Comparison of ENCODE assay signal across 1 cellular context in genomic region chr3:128584412-128585020, GRCh38.
TF ChIP-seq lines count a peak whose summit lies in the region.

No MANE protein-coding gene starts in this region.

TF ChIP-seq in HepG2, 621 proteins besides CTCF, POLR2A, EP300 and RAD21 (continued from another document and continues in another):
- 0 out of 2 replicates have a peak, but pooled peaks have one; percentile 27 for TF ChIP-seq UBTF (CRISPR knock-in tag; IDR thresholded peaks at IDR 0.05)
- no peak for TF ChIP-seq ISX (CRISPR knock-in tag; conservative IDR thresholded peaks at IDR 0.05)
- TF ChIP-seq SRSF9 (IDR thresholded peaks at IDR 0.05; ENCODE audit: borderline replicate concordance, insufficient read depth, low read depth, low read length, poor library complexity, severe bottlenecking): no peak
- TF ChIP-seq RFX5 (IDR thresholded peaks at IDR 0.05; ENCODE audit: low read depth, low read length): 0 out of 2 replicates have a peak, but pooled peaks have one; percentile 11
- no peak for TF ChIP-seq CBX2 (IDR thresholded peaks at IDR 0.05; ENCODE audit: low read depth, low read length)
- TF ChIP-seq CBX2 (CRISPR knock-in tag; IDR thresholded peaks at IDR 0.05; ENCODE audit: low read depth): no peak
- no peak for TF ChIP-seq ZNF639 (CRISPR knock-in tag; conservative IDR thresholded peaks at IDR 0.05)
- TF ChIP-seq ZNF589 (CRISPR knock-in tag; conservative IDR thresholded peaks at IDR 0.05): no peak
- no peak for TF ChIP-seq ATF4 (CRISPR knock-in tag; IDR thresholded peaks at IDR 0.05)
- TF ChIP-seq HMG20B (CRISPR knock-in tag; conservative IDR thresholded peaks at IDR 0.05): no peak
- TF ChIP-seq DMTF1 (CRISPR knock-in tag; IDR thresholded peaks at IDR 0.05): no peak
- peak; percentile 76; the same call in 1 of the 2 replicates for TF ChIP-seq MYC (CRISPR knock-in tag; IDR thresholded peaks at IDR 0.05; ENCODE audit: borderline replicate concordance)
- TF ChIP-seq AKAP8 (CRISPR knock-in tag; IDR thresholded peaks at IDR 0.05): no peak
- TF ChIP-seq ZBTB21 (CRISPR knock-in tag; IDR thresholded peaks at IDR 0.05): no peak
- TF ChIP-seq FOXO1 (CRISPR knock-in tag; IDR thresholded peaks at IDR 0.05): no peak
- TF ChIP-seq ZNF891 (CRISPR knock-in tag; IDR thresholded peaks at IDR 0.05): no peak
- 0 out of 2 replicates have a peak, but pooled peaks have one; percentile 24 for TF ChIP-seq ELF1 (CRISPR knock-in tag; IDR thresholded peaks at IDR 0.05)
- TF ChIP-seq ZNF382 (CRISPR knock-in tag; IDR thresholded peaks at IDR 0.05; ENCODE audit: borderline replicate concordance): no peak
- TF ChIP-seq ZNF260 (CRISPR knock-in tag; IDR thresholded peaks at IDR 0.05; ENCODE audit: borderline replicate concordance, low read depth): no peak
- no peak for TF ChIP-seq ZNF766 (CRISPR knock-in tag; IDR thresholded peaks at IDR 0.05; ENCODE audit: borderline replicate concordance)
- TF ChIP-seq SKIL (CRISPR knock-in tag; IDR thresholded peaks at IDR 0.05; ENCODE audit: borderline replicate concordance): no peak
- no peak for TF ChIP-seq ZNF44 (CRISPR knock-in tag; IDR thresholded peaks at IDR 0.05)
- TF ChIP-seq HNRNPL (IDR thresholded peaks at IDR 0.05; ENCODE audit: low read depth, low read length): peak; percentile 97
- TF ChIP-seq ATF2 (CRISPR knock-in tag; IDR thresholded peaks at IDR 0.05): no peak
- no peak for TF ChIP-seq MIER2 (CRISPR knock-in tag; IDR thresholded peaks at IDR 0.05)
- TF ChIP-seq ZNF761 (CRISPR knock-in tag; conservative IDR thresholded peaks at IDR 0.05): no peak
- no peak for TF ChIP-seq MTERF4 (CRISPR knock-in tag; IDR thresholded peaks at IDR 0.05)
- TF ChIP-seq ZNF10 (CRISPR knock-in tag; IDR thresholded peaks at IDR 0.05; ENCODE audit: borderline replicate concordance, low read depth): no peak
- no peak for TF ChIP-seq FOXM1 (CRISPR knock-in tag; IDR thresholded peaks at IDR 0.05)
- no peak for TF ChIP-seq ZNF839 (CRISPR knock-in tag; IDR thresholded peaks at IDR 0.05; ENCODE audit: borderline replicate concordance)
- TF ChIP-seq MBNL3 (CRISPR knock-in tag; conservative IDR thresholded peaks at IDR 0.05): no peak
- no peak for TF ChIP-seq FOXA1 (IDR thresholded peaks at IDR 0.05)
- TF ChIP-seq FOXA1 (CRISPR knock-in tag; IDR thresholded peaks at IDR 0.05): no peak
- 0 out of 2 replicates have a peak, but pooled peaks have one; percentile 33 for TF ChIP-seq ZNF598 (CRISPR knock-in tag; IDR thresholded peaks at IDR 0.05; ENCODE audit: borderline replicate concordance)
- TF ChIP-seq SIX4 (CRISPR knock-in tag; IDR thresholded peaks at IDR 0.05): no peak
- no peak for TF ChIP-seq GATAD1 (CRISPR knock-in tag; IDR thresholded peaks at IDR 0.05)
- TF ChIP-seq ZSCAN30 (CRISPR knock-in tag; IDR thresholded peaks at IDR 0.05): no peak
- TF ChIP-seq IRF1 (CRISPR knock-in tag; IDR thresholded peaks at IDR 0.05; ENCODE audit: low read depth): no peak
- no peak for TF ChIP-seq NFRKB (IDR thresholded peaks at IDR 0.05)
- TF ChIP-seq ZBTB2 (CRISPR knock-in tag; IDR thresholded peaks at IDR 0.05; ENCODE audit: low read depth): no peak
- no peak for TF ChIP-seq NR2F6 (IDR thresholded peaks at IDR 0.05)
- no peak for TF ChIP-seq NR2F6 (CRISPR knock-in tag; IDR thresholded peaks at IDR 0.05)
- no peak for TF ChIP-seq GATAD2A (CRISPR knock-in tag; IDR thresholded peaks at IDR 0.05)
- no peak for TF ChIP-seq MED1 (CRISPR knock-in tag; IDR thresholded peaks at IDR 0.05)
- no peak for TF ChIP-seq THAP8 (CRISPR knock-in tag; IDR thresholded peaks at IDR 0.05; ENCODE audit: borderline replicate concordance)
- TF ChIP-seq GMEB2 (CRISPR knock-in tag; IDR thresholded peaks at IDR 0.05; ENCODE audit: low read depth): no peak
- TF ChIP-seq TRIM24 (CRISPR knock-in tag; IDR thresholded peaks at IDR 0.05): no peak
- TF ChIP-seq KDM5A (IDR thresholded peaks at IDR 0.05; ENCODE audit: borderline replicate concordance, low read length): no peak
- TF ChIP-seq TAF15 (IDR thresholded peaks at IDR 0.05; ENCODE audit: low read depth, low read length, poor library complexity, severe bottlenecking): no peak
- no peak for TF ChIP-seq ZNF546 (CRISPR knock-in tag; conservative IDR thresholded peaks at IDR 0.05)
- no peak for TF ChIP-seq CENPT (CRISPR knock-in tag; IDR thresholded peaks at IDR 0.05; ENCODE audit: low read depth)
- no peak for TF ChIP-seq ZBTB44 (CRISPR knock-in tag; IDR thresholded peaks at IDR 0.05)
- no peak for TF ChIP-seq MBD4 (IDR thresholded peaks at IDR 0.05; ENCODE audit: borderline replicate concordance, low read length)
